ENCODE assay signal across 8 cellular contexts in the genomic region with DNA sequence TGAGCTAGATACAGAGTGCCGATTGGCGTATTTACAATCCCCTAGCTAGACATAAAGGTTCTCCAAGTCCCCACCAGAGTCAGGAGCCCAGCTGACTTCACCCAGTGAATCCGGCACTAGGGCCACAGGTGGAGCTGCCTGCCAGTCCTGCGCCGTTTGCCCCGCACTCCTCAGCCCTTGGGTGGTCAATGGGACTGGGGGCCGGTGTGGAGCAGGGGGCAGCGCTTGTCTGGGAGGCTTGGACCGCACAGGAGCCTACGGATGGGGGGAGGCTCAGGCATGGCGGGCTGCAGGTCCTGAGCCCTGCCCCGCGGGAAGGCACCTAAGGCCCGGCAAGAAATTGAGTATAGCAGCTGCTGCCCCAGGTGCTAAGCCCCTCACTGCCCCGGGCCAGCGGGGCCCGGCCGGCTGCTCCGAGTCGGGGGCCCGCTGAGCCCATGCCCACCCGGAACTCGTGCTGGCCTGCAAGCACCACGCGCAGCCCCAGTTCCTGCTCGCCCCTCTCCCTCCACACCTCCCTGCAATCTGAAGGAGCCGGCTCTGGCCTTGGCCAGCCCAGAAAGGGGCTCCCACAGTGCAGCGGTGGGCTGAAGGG.
"Had no signal": no experiment of that assay in that cellular context is flagged by ENCODE, and none has a peak within 500 bp of the region (broad histone marks: within the 10 kb centered on the region; RNA-seq: fewer than 3 reads in every experiment).

No MANE protein-coding gene starts in this region.

- H3K4me3 Mint-ChIP-seq: IgD-negative memory B cell had no signal

- H3K27ac ChIP-seq: HL-60 had no signal

- H3K27me3 Mint-ChIP-seq: IgD-negative memory B cell had no signal

- DNase-seq: IMR-90, KBM-7, KG1 had no signal

- H3K27ac Mint-ChIP-seq: IgD-negative memory B cell had no signal

- H3K4me3 ChIP-seq: K562 had no signal

- H3K4me1 Mint-ChIP-seq: IgD-negative memory B cell had no signal

- FAIRE-seq: HepG2, HTR-8/SVneo, K562 had no signal

- ATAC-seq: HepG2, K562 had no signal

- H3K36me3 Mint-ChIP-seq: IgD-negative memory B cell had no signal
